In the genomic region with DNA sequence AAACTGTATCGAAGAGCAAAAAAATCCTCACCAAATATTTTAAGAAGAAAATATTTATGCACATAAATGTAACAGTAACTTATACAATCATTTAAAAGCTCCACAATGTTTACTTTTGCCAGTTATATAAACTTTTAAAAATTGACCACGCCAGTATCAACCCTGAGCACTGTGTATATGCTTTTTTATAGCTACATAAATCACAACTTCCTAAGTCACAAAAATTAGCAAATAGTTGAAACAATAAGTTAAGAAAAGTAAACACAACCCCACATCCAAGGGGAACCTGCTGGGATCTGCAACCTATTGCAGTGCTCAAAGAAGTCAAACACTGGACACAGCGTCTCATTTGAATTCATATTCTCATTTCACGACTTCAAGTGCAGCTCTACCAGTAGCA, we compare ENCODE assay signal across 1 cellular context.
TF ChIP-seq lines count a peak whose summit lies in the region.

No MANE protein-coding gene starts in this region.

TF ChIP-seq in HCT116, 20 proteins besides CTCF, POLR2A, EP300 and RAD21 (continued from another document):
- no peak for TF ChIP-seq ZNF274 (IDR thresholded peaks at IDR 0.05; ENCODE audit: low read depth, low read length)
- no peak for TF ChIP-seq SRF (IDR thresholded peaks at IDR 0.05; ENCODE audit: low read depth)
- no peak for TF ChIP-seq EGR1 (IDR thresholded peaks at IDR 0.05; ENCODE audit: low read depth)
- TF ChIP-seq JUND (IDR thresholded peaks at IDR 0.05): no peak
- no peak for TF ChIP-seq YY1 (IDR thresholded peaks at IDR 0.05; ENCODE audit: extremely low read depth, insufficient replicate concordance, low read depth, low read length)
- TF ChIP-seq CBX3 (IDR thresholded peaks at IDR 0.05; ENCODE audit: low read depth): no peak
- TF ChIP-seq EZH2 (IDR thresholded peaks at IDR 0.05): no peak
- TF ChIP-seq, protein P1, sequence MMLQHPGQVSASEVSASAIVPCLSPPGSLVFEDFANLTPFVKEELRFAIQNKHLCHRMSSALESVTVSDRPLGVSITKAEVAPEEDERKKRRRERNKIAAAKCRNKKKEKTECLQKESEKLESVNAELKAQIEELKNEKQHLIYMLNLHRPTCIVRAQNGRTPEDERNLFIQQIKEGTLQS (IDR thresholded peaks at IDR 0.05): no peak
- no peak for TF ChIP-seq FOSL1 (IDR thresholded peaks at IDR 0.05; ENCODE audit: low read depth)
- TF ChIP-seq ELF1 (IDR thresholded peaks at IDR 0.05; ENCODE audit: borderline replicate concordance, low read depth): no peak
- TF ChIP-seq, protein P2, sequence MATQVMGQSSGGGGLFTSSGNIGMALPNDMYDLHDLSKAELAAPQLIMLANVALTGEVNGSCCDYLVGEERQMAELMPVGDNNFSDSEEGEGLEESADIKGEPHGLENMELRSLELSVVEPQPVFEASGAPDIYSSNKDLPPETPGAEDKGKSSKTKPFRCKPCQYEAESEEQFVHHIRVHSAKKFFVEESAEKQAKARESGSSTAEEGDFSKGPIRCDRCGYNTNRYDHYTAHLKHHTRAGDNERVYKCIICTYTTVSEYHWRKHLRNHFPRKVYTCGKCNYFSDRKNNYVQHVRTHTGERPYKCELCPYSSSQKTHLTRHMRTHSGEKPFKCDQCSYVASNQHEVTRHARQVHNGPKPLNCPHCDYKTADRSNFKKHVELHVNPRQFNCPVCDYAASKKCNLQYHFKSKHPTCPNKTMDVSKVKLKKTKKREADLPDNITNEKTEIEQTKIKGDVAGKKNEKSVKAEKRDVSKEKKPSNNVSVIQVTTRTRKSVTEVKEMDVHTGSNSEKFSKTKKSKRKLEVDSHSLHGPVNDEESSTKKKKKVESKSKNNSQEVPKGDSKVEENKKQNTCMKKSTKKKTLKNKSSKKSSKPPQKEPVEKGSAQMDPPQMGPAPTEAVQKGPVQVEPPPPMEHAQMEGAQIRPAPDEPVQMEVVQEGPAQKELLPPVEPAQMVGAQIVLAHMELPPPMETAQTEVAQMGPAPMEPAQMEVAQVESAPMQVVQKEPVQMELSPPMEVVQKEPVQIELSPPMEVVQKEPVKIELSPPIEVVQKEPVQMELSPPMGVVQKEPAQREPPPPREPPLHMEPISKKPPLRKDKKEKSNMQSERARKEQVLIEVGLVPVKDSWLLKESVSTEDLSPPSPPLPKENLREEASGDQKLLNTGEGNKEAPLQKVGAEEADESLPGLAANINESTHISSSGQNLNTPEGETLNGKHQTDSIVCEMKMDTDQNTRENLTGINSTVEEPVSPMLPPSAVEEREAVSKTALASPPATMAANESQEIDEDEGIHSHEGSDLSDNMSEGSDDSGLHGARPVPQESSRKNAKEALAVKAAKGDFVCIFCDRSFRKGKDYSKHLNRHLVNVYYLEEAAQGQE (IDR thresholded peaks at IDR 0.05; ENCODE audit: low read depth): no peak
- TF ChIP-seq, protein P3, sequence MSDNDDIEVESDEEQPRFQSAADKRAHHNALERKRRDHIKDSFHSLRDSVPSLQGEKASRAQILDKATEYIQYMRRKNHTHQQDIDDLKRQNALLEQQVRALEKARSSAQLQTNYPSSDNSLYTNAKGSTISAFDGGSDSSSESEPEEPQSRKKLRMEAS (IDR thresholded peaks at IDR 0.05): no peak
- no peak for TF ChIP-seq POLR2AphosphoS5 (IDR thresholded peaks at IDR 0.05; ENCODE audit: low read depth, low read length)
- no peak for TF ChIP-seq TCF7L2 (IDR thresholded peaks at IDR 0.05; ENCODE audit: borderline replicate concordance, extremely low read depth, insufficient read depth, insufficient read length)
